In the genomic region with DNA sequence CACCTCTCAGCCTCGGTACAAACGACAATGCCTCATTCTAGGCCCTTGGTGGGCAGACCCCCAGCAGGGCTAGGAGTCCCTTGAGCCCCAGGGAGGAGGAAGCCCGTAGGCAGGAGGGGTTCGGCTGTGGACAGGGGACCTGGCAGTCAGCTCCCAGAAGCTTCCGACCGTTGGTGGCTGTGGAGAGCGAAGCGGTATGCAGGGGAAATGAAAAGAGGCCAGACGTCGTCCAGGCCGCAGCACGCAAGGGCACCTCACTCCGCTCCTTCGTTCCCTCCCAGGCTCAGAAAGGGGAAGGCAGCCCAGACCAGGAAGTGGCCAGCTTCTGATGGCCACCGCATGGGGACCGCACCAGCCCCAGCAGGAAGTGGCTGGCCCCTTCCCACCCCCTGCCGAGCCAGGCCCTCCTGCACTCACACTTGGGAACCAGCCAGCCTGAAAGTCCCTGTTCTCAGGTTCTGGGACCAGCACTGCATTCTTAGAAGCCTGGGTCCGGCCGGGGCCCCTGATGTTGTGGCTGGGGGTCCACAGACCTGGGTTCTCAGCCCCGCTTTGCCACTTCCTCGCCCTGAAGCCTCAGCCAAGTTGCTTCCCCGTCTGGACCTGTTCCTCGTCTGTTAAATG, we compare ENCODE assay signal across 1 cellular context.
TF ChIP-seq lines count a peak whose summit lies in the region.

No MANE protein-coding gene starts in this region.

TF ChIP-seq in H1, 55 proteins besides CTCF, POLR2A, EP300 and RAD21 (continued from another document):
- TF ChIP-seq, protein P1, sequence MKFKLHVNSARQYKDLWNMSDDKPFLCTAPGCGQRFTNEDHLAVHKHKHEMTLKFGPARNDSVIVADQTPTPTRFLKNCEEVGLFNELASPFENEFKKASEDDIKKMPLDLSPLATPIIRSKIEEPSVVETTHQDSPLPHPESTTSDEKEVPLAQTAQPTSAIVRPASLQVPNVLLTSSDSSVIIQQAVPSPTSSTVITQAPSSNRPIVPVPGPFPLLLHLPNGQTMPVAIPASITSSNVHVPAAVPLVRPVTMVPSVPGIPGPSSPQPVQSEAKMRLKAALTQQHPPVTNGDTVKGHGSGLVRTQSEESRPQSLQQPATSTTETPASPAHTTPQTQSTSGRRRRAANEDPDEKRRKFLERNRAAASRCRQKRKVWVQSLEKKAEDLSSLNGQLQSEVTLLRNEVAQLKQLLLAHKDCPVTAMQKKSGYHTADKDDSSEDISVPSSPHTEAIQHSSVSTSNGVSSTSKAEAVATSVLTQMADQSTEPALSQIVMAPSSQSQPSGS (IDR thresholded peaks at IDR 0.05; ENCODE audit: low read length) = no peak
- no peak for TF ChIP-seq PHF8 (conservative IDR thresholded peaks at IDR 0.05; ENCODE audit: low read depth, low read length)
- no peak for TF ChIP-seq SP4 (IDR thresholded peaks at IDR 0.05; ENCODE audit: low read length)
- no peak for TF ChIP-seq HDAC6 (IDR thresholded peaks at IDR 0.05; ENCODE audit: low read depth, low read length)
- no peak for TF ChIP-seq ASH2L (IDR thresholded peaks at IDR 0.05; ENCODE audit: low read length)
- TF ChIP-seq, protein P2, sequence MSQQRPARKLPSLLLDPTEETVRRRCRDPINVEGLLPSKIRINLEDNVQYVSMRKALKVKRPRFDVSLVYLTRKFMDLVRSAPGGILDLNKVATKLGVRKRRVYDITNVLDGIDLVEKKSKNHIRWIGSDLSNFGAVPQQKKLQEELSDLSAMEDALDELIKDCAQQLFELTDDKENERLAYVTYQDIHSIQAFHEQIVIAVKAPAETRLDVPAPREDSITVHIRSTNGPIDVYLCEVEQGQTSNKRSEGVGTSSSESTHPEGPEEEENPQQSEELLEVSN (IDR thresholded peaks at IDR 0.05) = no peak
TF ChIP-seq in H1: peak in this region for 0.
